ENCODE assay signal across 1 cellular context in genomic region chr6:118746100-118746874, GRCh38.
TF ChIP-seq lines count a peak whose summit lies in the region.

No MANE protein-coding gene starts in this region.

TF ChIP-seq in GM12878, 131 proteins besides CTCF, POLR2A, EP300 and RAD21 (continued from another document):
- TF ChIP-seq PKNOX1 (IDR thresholded peaks at IDR 0.05) (no peak), PML (IDR thresholded peaks at IDR 0.05; ENCODE audit: low read length) (no peak), USF2 (IDR thresholded peaks at IDR 0.05; ENCODE audit: borderline replicate concordance, low read depth, low read length) (no peak), MYB (IDR thresholded peaks at IDR 0.05; ENCODE audit: borderline replicate concordance, low read depth, low read length) (no peak), MEF2B (IDR thresholded peaks at IDR 0.05; ENCODE audit: partially characterized antibody, poor library complexity, severe bottlenecking) (no peak), SUPT20H (IDR thresholded peaks at IDR 0.05; ENCODE audit: borderline replicate concordance, control insufficient read depth, low read depth, low read length) (no peak)
